Comparison of ENCODE assay signal across 8 cellular contexts in the genomic region with DNA sequence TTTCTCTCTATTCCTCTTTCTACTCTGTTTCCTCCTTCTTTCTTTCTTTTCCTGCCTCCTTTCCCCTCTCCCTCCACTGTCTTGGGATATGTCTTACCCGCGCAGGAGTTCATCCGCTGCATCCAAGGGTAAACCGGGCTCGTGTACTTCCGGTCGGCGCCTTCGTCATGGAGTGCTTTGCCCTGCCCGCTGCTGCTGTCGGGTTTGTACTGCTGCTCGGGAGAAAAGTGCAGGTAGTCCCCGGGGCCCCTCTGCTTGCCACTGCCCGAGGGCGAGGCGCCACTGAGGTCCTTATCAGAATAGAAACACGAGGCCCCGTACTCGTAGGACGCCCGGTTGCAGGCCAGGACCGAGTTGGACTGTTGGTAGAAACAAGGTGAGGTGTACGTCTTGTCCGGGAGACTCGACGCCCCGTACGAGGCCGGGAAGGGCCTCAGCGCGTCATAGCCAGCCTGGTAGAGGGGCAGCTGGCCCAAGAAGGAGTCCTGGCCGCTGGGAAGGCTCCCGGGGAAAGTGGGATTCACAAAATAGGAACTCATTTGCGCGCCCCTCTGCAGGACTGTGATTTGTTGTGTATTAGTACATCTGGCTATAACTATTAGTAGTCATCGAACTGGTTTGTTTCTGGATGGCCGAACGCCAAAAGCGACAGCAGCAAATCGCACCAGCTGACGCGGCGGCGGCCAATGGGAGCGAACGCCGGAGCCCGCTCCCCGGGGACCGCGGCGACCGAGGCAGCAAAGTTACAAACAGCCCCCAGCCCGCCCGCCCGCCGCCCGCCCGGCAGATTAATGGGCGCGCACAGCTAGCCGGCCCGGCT. TPM values are rescaled to one million over a fixed set of nuclear protein-coding genes. Genes with fewer than 3 reads are reported as not detected.
DNase-seq lines count a peak whose midpoint lies in the region; ATAC-seq and TF ChIP-seq lines count a peak whose summit lies in the region.

A gene (minus strand): TSS at position 564 of the 820 bp plus-strand sequence. CDS start 25 bp downstream, at position 539.

- H3K36me3 Mint-ChIP-seq in stimulated activated naive CD8-positive, alpha-beta T cell treated with anti-CD3 and anti-CD28 coated beads, Interleukin-15, Interleukin-2, amounts not matched to agents 100 ng/mL and 50 ng/mL, for 24 hours (ENCODE audit: low read depth): no peaks in the 10 kb centered on the region
- H3K36me3 Mint-ChIP-seq in mesothelial cell of epicardium: peaks cover 18% of the 10 kb centered on the region

- in situ Hi-C loops in astrocyte of the spinal cord (cut with HindIII; ENCODE audit: low sequenced_read_pairs): no loop called here

- H3K9me3 Mint-ChIP-seq in stimulated activated naive CD8-positive, alpha-beta T cell treated with anti-CD3 and anti-CD28 coated beads, Interleukin-15, Interleukin-2, amounts not matched to agents 100 ng/mL and 50 ng/mL, for 24 hours: no peaks in the 10 kb centered on the region
- no peaks in the 10 kb centered on the region for H3K9me3 Mint-ChIP-seq in mesothelial cell of epicardium

- peaks cover 67% of the 10 kb centered on the region for H3K27me3 Mint-ChIP-seq in stimulated activated naive CD8-positive, alpha-beta T cell treated with anti-CD3 and anti-CD28 coated beads, Interleukin-15, Interleukin-2, amounts not matched to agents 100 ng/mL and 50 ng/mL, for 24 hours
- H3K27me3 Mint-ChIP-seq in mesothelial cell of epicardium (ENCODE audit: low read depth): peaks cover 13% of the 10 kb centered on the region

- no peak for DNase-seq in stimulated activated naive CD8-positive, alpha-beta T cell treated with anti-CD3 and anti-CD28 coated beads, Interleukin-15, Interleukin-2, amounts not matched to agents 100 U/mL and 50 U/mL, for 24 hours
- DNase-seq in astrocyte of the spinal cord (ENCODE audit: low read depth, low spot score): peak; percentile 63
- DNase-seq in mesothelial cell of epicardium (ENCODE audit: low spot score in 2 of 2, unreplicated experiment in 2 of 2): peak in 1 of 2 experiments; percentile 75

- H3K4me3 Mint-ChIP-seq in stimulated activated naive CD8-positive, alpha-beta T cell treated with anti-CD3 and anti-CD28 coated beads, Interleukin-15, Interleukin-2, amounts not matched to agents 100 ng/mL and 50 ng/mL, for 24 hours: peak within 1 kb of the TSS; percentile 66
- peak within 1 kb of the TSS; percentile 87 for H3K4me3 Mint-ChIP-seq in mesothelial cell of epicardium

- TF ChIP-seq CTCF in astrocyte of the spinal cord (IDR thresholded peaks at IDR 0.05; ENCODE audit: low read depth, low read length): no peak
- TF ChIP-seq CTCF in mesothelial cell of epicardium (IDR thresholded peaks at IDR 0.05; ENCODE audit: unreplicated experiment): no peak

- no peak for ATAC-seq in stimulated activated naive CD8-positive, alpha-beta T cell treated with anti-CD3 and anti-CD28 coated beads, Interleukin-15, Interleukin-2, amounts not matched to agents 100 U/mL and 50 U/mL, for 24 hours
- ATAC-seq in HG02885 (IDR thresholded peaks at IDR 0.05; ENCODE audit: poor library complexity, unreplicated experiment): no peak
- ATAC-seq in GM21528 (IDR thresholded peaks at IDR 0.05; ENCODE audit: low FRiP score, unreplicated experiment): no peak
- ATAC-seq in HG02610 (IDR thresholded peaks at IDR 0.05; ENCODE audit: unreplicated experiment): no peak
- no peak for ATAC-seq in HG02938 (IDR thresholded peaks at IDR 0.05; ENCODE audit: unreplicated experiment)

- H3K4me3 ChIP-seq in astrocyte of the spinal cord (ENCODE audit: low read depth, low read length): peak within 1 kb of the TSS; percentile 69

- no peak within 1 kb of the TSS for H3K27ac Mint-ChIP-seq in stimulated activated naive CD8-positive, alpha-beta T cell treated with anti-CD3 and anti-CD28 coated beads, Interleukin-15, Interleukin-2, amounts not matched to agents 100 ng/mL and 50 ng/mL, for 24 hours
- peak within 1 kb of the TSS; percentile 99 for H3K27ac Mint-ChIP-seq in mesothelial cell of epicardium

- peaks cover 21% of the 10 kb centered on the region for H3K4me1 Mint-ChIP-seq in stimulated activated naive CD8-positive, alpha-beta T cell treated with anti-CD3 and anti-CD28 coated beads, Interleukin-15, Interleukin-2, amounts not matched to agents 100 ng/mL and 50 ng/mL, for 24 hours (ENCODE audit: low read depth)
- H3K4me1 Mint-ChIP-seq in mesothelial cell of epicardium: peaks cover 70% of the 10 kb centered on the region

RNA-seq across cellular contexts. Expression of the gene that starts here (rescaled TPM):
- total RNA-seq in mesothelial cell of epicardium: 43.7 to 45.6 TPM (median 44.4 TPM) in 3 replicates
